1 cellular context compared by ENCODE assay signal in the genomic region with DNA sequence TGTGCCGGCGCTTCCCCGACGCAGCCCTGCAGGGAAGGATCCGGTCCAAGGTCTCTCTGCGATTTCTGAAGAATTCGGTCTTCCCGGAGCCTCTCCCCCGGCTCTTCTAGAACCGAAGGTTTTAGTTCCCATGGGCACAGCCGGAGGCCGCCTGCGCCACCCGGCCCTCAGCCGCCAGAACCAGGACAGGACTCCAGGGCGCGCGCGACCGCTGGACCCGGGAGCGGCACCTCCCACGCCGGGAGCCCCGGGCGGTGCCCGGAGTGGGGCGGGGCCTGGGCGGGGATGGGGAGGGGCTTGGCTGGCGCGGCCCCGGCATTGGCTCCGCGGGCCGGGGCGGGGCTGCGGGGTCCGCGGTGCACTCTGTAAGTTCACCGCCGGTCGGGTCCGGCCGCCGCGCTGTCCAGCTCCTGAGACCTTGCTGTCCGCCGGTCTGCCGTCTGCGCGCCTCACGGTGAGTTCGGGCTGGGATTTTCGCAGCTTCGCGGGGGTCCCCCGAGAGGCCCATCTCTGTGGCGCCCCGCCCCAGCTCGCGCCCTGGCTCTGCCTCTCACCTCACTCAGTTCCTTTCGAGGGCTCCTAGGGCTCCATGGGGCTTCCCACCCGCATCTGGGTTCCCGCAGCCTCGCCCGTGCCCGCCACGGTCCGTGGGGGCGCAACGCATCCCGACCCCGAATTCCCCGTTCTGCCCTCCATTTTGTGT.
TF ChIP-seq lines count a peak whose summit lies in the region.

A gene with protein sequence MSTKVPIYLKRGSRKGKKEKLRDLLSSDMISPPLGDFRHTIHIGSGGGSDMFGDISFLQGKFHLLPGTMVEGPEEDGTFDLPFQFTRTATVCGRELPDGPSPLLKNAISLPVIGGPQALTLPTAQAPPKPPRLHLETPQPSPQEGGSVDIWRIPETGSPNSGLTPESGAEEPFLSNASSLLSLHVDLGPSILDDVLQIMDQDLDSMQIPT (plus strand): TSS at position 366 of the 703 bp plus-strand sequence. CDS start 6,033 bp downstream, outside the sequence.

TF ChIP-seq in HepG2, 621 proteins besides CTCF, POLR2A, EP300 and RAD21 (continued from another document and continues in another):
- TF ChIP-seq, protein P1, sequence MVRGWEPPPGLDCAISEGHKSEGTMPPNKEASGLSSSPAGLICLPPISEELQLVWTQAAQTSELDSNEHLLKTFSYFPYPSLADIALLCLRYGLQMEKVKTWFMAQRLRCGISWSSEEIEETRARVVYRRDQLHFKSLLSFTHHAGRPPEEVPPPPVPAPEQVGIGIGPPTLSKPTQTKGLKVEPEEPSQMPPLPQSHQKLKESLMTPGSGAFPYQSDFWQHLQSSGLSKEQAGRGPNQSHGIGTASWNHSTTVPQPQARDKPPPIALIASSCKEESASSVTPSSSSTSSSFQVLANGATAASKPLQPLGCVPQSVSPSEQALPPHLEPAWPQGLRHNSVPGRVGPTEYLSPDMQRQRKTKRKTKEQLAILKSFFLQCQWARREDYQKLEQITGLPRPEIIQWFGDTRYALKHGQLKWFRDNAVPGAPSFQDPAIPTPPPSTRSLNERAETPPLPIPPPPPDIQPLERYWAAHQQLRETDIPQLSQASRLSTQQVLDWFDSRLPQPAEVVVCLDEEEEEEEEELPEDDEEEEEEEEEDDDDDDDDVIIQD (CRISPR knock-in tag; IDR thresholded peaks at IDR 0.05; ENCODE audit: low read depth): peak; percentile 29; the same call in 1 of the 2 replicates
- peak; percentile 78; the same call in 1 of the 3 replicates for TF ChIP-seq MXI1 (IDR thresholded peaks at IDR 0.05; ENCODE audit: borderline replicate concordance, low read depth, low read length)
- peak; percentile 55; the same call in 1 of the 2 replicates for TF ChIP-seq ZNF776 (CRISPR knock-in tag; IDR thresholded peaks at IDR 0.05)
- no peak for TF ChIP-seq ZNF749 (CRISPR knock-in tag; IDR thresholded peaks at IDR 0.05; ENCODE audit: borderline replicate concordance)
- TF ChIP-seq, protein P2, sequence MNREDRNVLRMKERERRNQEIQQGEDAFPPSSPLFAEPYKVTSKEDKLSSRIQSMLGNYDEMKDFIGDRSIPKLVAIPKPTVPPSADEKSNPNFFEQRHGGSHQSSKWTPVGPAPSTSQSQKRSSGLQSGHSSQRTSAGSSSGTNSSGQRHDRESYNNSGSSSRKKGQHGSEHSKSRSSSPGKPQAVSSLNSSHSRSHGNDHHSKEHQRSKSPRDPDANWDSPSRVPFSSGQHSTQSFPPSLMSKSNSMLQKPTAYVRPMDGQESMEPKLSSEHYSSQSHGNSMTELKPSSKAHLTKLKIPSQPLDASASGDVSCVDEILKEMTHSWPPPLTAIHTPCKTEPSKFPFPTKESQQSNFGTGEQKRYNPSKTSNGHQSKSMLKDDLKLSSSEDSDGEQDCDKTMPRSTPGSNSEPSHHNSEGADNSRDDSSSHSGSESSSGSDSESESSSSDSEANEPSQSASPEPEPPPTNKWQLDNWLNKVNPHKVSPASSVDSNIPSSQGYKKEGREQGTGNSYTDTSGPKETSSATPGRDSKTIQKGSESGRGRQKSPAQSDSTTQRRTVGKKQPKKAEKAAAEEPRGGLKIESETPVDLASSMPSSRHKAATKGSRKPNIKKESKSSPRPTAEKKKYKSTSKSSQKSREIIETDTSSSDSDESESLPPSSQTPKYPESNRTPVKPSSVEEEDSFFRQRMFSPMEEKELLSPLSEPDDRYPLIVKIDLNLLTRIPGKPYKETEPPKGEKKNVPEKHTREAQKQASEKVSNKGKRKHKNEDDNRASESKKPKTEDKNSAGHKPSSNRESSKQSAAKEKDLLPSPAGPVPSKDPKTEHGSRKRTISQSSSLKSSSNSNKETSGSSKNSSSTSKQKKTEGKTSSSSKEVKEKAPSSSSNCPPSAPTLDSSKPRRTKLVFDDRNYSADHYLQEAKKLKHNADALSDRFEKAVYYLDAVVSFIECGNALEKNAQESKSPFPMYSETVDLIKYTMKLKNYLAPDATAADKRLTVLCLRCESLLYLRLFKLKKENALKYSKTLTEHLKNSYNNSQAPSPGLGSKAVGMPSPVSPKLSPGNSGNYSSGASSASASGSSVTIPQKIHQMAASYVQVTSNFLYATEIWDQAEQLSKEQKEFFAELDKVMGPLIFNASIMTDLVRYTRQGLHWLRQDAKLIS (CRISPR knock-in tag; IDR thresholded peaks at IDR 0.05): no peak
- TF ChIP-seq NFE2L2 (IDR thresholded peaks at IDR 0.05; ENCODE audit: low read length): no peak
- TF ChIP-seq, protein P3, sequence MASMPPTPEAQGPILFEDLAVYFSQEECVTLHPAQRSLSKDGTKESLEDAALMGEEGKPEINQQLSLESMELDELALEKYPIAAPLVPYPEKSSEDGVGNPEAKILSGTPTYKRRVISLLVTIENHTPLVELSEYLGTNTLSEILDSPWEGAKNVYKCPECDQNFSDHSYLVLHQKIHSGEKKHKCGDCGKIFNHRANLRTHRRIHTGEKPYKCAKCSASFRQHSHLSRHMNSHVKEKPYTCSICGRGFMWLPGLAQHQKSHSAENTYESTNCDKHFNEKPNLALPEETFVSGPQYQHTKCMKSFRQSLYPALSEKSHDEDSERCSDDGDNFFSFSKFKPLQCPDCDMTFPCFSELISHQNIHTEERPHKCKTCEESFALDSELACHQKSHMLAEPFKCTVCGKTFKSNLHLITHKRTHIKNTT (CRISPR knock-in tag; IDR thresholded peaks at IDR 0.05): no peak
- peak; percentile 44 for TF ChIP-seq IKZF4 (CRISPR knock-in tag; IDR thresholded peaks at IDR 0.05; ENCODE audit: borderline replicate concordance, low read depth, not compliant biosample characterization)
- TF ChIP-seq, protein P4, sequence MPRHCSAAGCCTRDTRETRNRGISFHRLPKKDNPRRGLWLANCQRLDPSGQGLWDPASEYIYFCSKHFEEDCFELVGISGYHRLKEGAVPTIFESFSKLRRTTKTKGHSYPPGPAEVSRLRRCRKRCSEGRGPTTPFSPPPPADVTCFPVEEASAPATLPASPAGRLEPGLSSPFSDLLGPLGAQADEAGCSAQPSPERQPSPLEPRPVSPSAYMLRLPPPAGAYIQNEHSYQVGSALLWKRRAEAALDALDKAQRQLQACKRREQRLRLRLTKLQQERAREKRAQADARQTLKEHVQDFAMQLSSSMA (CRISPR knock-in tag; IDR thresholded peaks at IDR 0.05): no peak
- TF ChIP-seq, protein P5, sequence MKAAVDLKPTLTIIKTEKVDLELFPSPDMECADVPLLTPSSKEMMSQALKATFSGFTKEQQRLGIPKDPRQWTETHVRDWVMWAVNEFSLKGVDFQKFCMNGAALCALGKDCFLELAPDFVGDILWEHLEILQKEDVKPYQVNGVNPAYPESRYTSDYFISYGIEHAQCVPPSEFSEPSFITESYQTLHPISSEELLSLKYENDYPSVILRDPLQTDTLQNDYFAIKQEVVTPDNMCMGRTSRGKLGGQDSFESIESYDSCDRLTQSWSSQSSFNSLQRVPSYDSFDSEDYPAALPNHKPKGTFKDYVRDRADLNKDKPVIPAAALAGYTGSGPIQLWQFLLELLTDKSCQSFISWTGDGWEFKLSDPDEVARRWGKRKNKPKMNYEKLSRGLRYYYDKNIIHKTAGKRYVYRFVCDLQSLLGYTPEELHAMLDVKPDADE (CRISPR knock-in tag; IDR thresholded peaks at IDR 0.05): peak; percentile 34; the same call in 1 of the 2 replicates
- TF ChIP-seq, protein P6, sequence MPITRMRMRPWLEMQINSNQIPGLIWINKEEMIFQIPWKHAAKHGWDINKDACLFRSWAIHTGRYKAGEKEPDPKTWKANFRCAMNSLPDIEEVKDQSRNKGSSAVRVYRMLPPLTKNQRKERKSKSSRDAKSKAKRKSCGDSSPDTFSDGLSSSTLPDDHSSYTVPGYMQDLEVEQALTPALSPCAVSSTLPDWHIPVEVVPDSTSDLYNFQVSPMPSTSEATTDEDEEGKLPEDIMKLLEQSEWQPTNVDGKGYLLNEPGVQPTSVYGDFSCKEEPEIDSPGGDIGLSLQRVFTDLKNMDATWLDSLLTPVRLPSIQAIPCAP (CRISPR knock-in tag; IDR thresholded peaks at IDR 0.05; ENCODE audit: low read depth): no peak
- TF ChIP-seq, protein P7, sequence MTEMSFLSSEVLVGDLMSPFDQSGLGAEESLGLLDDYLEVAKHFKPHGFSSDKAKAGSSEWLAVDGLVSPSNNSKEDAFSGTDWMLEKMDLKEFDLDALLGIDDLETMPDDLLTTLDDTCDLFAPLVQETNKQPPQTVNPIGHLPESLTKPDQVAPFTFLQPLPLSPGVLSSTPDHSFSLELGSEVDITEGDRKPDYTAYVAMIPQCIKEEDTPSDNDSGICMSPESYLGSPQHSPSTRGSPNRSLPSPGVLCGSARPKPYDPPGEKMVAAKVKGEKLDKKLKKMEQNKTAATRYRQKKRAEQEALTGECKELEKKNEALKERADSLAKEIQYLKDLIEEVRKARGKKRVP (CRISPR knock-in tag; IDR thresholded peaks at IDR 0.05): no peak; a peak in 1 of 4 replicates
- no peak for TF ChIP-seq ZNF510 (CRISPR knock-in tag; IDR thresholded peaks at IDR 0.05; ENCODE audit: low read depth)
- TF ChIP-seq, protein P8, sequence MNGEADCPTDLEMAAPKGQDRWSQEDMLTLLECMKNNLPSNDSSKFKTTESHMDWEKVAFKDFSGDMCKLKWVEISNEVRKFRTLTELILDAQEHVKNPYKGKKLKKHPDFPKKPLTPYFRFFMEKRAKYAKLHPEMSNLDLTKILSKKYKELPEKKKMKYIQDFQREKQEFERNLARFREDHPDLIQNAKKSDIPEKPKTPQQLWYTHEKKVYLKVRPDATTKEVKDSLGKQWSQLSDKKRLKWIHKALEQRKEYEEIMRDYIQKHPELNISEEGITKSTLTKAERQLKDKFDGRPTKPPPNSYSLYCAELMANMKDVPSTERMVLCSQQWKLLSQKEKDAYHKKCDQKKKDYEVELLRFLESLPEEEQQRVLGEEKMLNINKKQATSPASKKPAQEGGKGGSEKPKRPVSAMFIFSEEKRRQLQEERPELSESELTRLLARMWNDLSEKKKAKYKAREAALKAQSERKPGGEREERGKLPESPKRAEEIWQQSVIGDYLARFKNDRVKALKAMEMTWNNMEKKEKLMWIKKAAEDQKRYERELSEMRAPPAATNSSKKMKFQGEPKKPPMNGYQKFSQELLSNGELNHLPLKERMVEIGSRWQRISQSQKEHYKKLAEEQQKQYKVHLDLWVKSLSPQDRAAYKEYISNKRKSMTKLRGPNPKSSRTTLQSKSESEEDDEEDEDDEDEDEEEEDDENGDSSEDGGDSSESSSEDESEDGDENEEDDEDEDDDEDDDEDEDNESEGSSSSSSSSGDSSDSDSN (CRISPR knock-in tag; IDR thresholded peaks at IDR 0.05): peak; percentile 50; the same call in 1 of the 2 replicates
- TF ChIP-seq ZMAT3 (CRISPR knock-in tag; conservative IDR thresholded peaks at IDR 0.05): peak; percentile 74
- TF ChIP-seq, protein P9, sequence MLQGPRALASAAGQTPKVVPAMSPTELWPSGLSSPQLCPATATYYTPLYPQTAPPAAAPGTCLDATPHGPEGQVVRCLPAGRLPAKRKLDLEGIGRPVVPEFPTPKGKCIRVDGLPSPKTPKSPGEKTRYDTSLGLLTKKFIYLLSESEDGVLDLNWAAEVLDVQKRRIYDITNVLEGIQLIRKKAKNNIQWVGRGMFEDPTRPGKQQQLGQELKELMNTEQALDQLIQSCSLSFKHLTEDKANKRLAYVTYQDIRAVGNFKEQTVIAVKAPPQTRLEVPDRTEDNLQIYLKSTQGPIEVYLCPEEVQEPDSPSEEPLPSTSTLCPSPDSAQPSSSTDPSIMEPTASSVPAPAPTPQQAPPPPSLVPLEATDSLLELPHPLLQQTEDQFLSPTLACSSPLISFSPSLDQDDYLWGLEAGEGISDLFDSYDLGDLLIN (CRISPR knock-in tag; IDR thresholded peaks at IDR 0.05; ENCODE audit: borderline replicate concordance): 0 out of 2 replicates have a peak, but pooled peaks have one; percentile 44
- TF ChIP-seq MAF1 (CRISPR knock-in tag; IDR thresholded peaks at IDR 0.05; ENCODE audit: borderline replicate concordance): peak; percentile 74; the same call in 1 of the 2 replicates
- no peak for TF ChIP-seq SOX13 (IDR thresholded peaks at IDR 0.05)
- 0 out of 4 replicates have a peak, but pooled peaks of 1 of the 2 experiments have one; percentile 10 for TF ChIP-seq SOX13 (CRISPR knock-in tag; conservative IDR thresholded peaks at IDR 0.05 in 1 of 2, IDR thresholded peaks at IDR 0.05 in 1 of 2)
- peak; percentile 74; the same call in 1 of the 2 replicates for TF ChIP-seq ZNF441 (CRISPR knock-in tag; IDR thresholded peaks at IDR 0.05; ENCODE audit: borderline replicate concordance)
- TF ChIP-seq ZNF879 (CRISPR knock-in tag; IDR thresholded peaks at IDR 0.05): peak; percentile 74; the same call in 1 of the 2 replicates
- TF ChIP-seq, protein P10, sequence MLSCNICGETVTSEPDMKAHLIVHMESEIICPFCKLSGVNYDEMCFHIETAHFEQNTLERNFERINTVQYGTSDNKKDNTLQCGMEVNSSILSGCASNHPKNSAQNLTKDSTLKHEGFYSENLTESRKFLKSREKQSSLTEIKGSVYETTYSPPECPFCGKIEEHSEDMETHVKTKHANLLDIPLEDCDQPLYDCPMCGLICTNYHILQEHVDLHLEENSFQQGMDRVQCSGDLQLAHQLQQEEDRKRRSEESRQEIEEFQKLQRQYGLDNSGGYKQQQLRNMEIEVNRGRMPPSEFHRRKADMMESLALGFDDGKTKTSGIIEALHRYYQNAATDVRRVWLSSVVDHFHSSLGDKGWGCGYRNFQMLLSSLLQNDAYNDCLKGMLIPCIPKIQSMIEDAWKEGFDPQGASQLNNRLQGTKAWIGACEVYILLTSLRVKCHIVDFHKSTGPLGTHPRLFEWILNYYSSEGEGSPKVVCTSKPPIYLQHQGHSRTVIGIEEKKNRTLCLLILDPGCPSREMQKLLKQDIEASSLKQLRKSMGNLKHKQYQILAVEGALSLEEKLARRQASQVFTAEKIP (CRISPR knock-in tag; IDR thresholded peaks at IDR 0.05; ENCODE audit: borderline replicate concordance): no peak
- TF ChIP-seq ZFYVE20 (CRISPR knock-in tag; IDR thresholded peaks at IDR 0.05; ENCODE audit: borderline replicate concordance, low read depth): no peak
- no peak for TF ChIP-seq ZFP36L1 (CRISPR knock-in tag; IDR thresholded peaks at IDR 0.05)
- peak; percentile 40; the same call in 1 of the 2 replicates for TF ChIP-seq ZNF160 (CRISPR knock-in tag; IDR thresholded peaks at IDR 0.05)
- TF ChIP-seq TP53 (CRISPR knock-in tag; conservative IDR thresholded peaks at IDR 0.05): no peak
- TF ChIP-seq, protein P11, sequence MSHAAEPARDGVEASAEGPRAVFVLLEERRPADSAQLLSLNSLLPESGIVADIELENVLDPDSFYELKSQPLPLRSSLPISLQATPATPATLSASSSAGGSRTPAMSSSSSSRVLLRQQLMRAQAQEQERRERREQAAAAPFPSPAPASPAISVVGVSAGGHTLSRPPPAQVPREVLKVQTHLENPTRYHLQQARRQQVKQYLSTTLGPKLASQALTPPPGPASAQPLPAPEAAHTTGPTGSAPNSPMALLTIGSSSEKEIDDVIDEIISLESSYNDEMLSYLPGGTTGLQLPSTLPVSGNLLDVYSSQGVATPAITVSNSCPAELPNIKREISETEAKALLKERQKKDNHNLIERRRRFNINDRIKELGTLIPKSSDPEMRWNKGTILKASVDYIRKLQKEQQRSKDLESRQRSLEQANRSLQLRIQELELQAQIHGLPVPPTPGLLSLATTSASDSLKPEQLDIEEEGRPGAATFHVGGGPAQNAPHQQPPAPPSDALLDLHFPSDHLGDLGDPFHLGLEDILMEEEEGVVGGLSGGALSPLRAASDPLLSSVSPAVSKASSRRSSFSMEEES (CRISPR knock-in tag; IDR thresholded peaks at IDR 0.05): no peak
- TF ChIP-seq, protein P12, sequence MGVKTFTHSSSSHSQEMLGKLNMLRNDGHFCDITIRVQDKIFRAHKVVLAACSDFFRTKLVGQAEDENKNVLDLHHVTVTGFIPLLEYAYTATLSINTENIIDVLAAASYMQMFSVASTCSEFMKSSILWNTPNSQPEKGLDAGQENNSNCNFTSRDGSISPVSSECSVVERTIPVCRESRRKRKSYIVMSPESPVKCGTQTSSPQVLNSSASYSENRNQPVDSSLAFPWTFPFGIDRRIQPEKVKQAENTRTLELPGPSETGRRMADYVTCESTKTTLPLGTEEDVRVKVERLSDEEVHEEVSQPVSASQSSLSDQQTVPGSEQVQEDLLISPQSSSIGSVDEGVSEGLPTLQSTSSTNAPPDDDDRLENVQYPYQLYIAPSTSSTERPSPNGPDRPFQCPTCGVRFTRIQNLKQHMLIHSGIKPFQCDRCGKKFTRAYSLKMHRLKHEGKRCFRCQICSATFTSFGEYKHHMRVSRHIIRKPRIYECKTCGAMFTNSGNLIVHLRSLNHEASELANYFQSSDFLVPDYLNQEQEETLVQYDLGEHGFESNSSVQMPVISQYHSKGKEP (CRISPR knock-in tag; IDR thresholded peaks at IDR 0.05): no peak
- no peak for TF ChIP-seq ZFP36L2 (CRISPR knock-in tag; IDR thresholded peaks at IDR 0.05)
- peak; percentile 2 for TF ChIP-seq XRCC5 (optimal IDR thresholded peaks at IDR 0.05; ENCODE audit: low read length)
